In the genomic region with DNA sequence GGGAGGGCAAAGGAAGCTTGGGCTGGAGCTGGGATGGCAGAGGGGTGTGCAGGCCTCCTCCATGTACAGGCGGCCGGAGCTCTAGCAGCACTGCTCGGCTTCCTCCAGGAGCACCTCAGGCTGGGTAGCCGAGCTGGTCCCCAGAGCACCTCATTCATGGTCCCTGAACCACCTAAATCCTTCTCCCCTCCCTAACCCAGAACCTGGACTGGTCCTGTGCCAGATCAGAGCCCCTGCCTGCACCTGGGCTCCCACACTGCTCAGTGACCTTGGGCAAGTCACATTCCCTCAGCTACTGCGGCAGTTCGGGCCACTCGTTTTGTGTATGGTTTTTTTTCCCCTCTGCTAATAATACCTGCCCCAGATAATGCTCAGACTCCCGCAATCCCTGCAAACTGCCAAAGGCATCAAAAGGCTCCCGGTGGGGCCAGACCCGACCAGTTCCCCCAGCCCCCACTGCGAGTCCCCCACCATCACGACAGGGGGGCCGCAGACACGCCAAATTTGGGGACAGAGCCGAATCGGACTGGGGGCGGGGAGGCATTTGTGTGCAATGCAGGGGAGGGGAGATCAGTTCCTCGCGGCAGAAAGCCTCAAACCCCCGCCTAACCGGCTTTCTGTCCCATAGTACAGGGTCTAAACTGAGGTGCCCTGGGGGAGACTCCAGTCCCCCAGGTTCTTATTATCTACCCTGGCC, we compare ENCODE assay signal across 1 cellular context.
TF ChIP-seq lines count a peak whose summit lies in the region.

No MANE protein-coding gene starts in this region.

TF ChIP-seq in IMR-90, 13 proteins besides CTCF, POLR2A, EP300 and RAD21:
- TF ChIP-seq, protein P1, sequence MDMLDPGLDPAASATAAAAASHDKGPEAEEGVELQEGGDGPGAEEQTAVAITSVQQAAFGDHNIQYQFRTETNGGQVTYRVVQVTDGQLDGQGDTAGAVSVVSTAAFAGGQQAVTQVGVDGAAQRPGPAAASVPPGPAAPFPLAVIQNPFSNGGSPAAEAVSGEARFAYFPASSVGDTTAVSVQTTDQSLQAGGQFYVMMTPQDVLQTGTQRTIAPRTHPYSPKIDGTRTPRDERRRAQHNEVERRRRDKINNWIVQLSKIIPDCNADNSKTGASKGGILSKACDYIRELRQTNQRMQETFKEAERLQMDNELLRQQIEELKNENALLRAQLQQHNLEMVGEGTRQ (IDR thresholded peaks at IDR 0.05; ENCODE audit: low read depth, low read length) = no peak
- no peak for TF ChIP-seq SMC3 (IDR thresholded peaks at IDR 0.05; ENCODE audit: low read depth, low read length)
- TF ChIP-seq, protein P2, sequence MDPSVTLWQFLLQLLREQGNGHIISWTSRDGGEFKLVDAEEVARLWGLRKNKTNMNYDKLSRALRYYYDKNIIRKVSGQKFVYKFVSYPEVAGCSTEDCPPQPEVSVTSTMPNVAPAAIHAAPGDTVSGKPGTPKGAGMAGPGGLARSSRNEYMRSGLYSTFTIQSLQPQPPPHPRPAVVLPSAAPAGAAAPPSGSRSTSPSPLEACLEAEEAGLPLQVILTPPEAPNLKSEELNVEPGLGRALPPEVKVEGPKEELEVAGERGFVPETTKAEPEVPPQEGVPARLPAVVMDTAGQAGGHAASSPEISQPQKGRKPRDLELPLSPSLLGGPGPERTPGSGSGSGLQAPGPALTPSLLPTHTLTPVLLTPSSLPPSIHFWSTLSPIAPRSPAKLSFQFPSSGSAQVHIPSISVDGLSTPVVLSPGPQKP (IDR thresholded peaks at IDR 0.05; ENCODE audit: borderline replicate concordance, low read depth, low read length) = no peak
